In the genomic region with DNA sequence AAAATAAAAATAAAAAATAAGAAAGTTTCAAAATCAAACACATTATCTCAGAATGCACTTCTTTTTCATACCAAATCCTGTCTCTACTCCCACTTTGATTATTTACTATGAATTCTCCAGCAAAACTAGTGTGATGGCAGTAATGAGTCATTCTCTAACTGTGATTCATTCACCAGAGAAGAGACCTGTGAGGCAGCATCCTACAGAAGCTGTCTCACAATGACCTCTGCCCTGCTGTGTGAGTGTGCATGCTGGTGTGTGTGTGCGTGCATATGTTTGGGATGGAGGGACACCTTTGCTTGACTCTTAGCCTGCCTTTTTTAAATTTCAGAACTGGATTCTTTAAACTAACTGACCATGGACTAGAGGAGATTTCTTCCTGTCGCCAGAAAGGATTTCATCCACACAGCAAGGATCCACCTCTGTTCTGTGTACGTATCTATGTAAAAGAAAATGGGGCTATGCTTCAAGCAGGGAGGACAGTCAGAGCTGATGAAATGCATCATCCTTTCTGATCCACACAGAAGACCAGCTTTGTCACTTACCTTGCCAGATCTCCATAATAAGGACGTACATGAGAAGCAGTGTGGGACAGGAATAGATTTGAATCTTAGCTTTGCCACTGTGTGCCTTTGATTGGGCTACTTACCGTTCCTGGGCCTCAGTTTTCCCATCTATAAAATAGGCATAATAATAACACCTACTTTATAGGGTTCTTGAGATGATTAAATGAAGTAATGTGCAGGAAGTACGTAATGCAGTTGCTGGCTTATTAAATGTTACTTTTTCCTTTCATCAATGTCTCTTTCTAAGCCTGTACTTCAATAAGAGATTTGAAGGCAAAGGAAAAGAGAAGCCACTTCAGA, we compare ENCODE assay signal across 9 cellular contexts. TPM values are rescaled to one million over a fixed set of nuclear protein-coding genes. Genes with fewer than 3 reads are reported as not detected.
DNase-seq lines count a peak whose midpoint lies in the region; ATAC-seq and TF ChIP-seq lines count a peak whose summit lies in the region.
"Had no signal": no experiment of that assay in that cellular context is flagged by ENCODE, and none has a peak within 500 bp of the region (broad histone marks: within the 10 kb centered on the region; RNA-seq: fewer than 3 reads in every experiment).

No MANE protein-coding gene starts in this region.

- peak; percentile 63 for DNase-seq in activated CD8-positive, alpha-beta memory T cell treated with anti-CD3 and anti-CD28 coated beads, Interleukin-2, amount 10 ng/mL, durations not matched to agents 7 days and 5 days
- DNase-seq in activated CD8-positive, alpha-beta memory T cell treated with anti-CD3 and anti-CD28 coated beads, Interleukin-2, amount 50 U/mL, for 4 hours, result no peak
- DNase-seq in activated CD8-positive, alpha-beta T cell treated with anti-CD3 and anti-CD28 coated beads, Interleukin-2, amount 10 ng/mL, durations not matched to agents 7 days and 5 days, result peak; percentile 26
- peak; percentile 57 to 80 for DNase-seq in foreskin keratinocyte
- DNase-seq in stimulated activated naive CD8-positive, alpha-beta T cell treated with anti-CD3 and anti-CD28 coated beads, Interleukin-15, Interleukin-2, amounts not matched to agents 100 U/mL and 50 U/mL, for 24 hours, result peak; percentile 41
- DNase-seq in activated gamma-delta T cell (lab: John Stamatoyannopoulos, UW), result no peak
- DNase-seq: T-helper 17 cell had no signal

- no peak overlapping the region for H3K27ac ChIP-seq in foreskin keratinocyte

- no peaks in the 10 kb centered on the region for H3K27me3 ChIP-seq in foreskin keratinocyte

- no peak for TF ChIP-seq CTCF in foreskin keratinocyte (conservative IDR thresholded peaks at IDR 0.05)

- peaks cover 69% of the 10 kb centered on the region for H3K36me3 Mint-ChIP-seq in activated CD8-positive, alpha-beta memory T cell treated with anti-CD3 and anti-CD28 coated beads, Interleukin-2, amount 10 ng/mL, durations not matched to agents 7 days and 5 days
- H3K36me3 Mint-ChIP-seq in activated CD8-positive, alpha-beta T cell treated with anti-CD3 and anti-CD28 coated beads, Interleukin-2, amount 10 ng/mL, durations not matched to agents 7 days and 5 days (ENCODE audit: low read depth), result peaks cover 62% of the 10 kb centered on the region

- peaks cover 6% of the 10 kb centered on the region for H3K4me1 ChIP-seq in foreskin keratinocyte

- peaks cover 22% of the 10 kb centered on the region for H3K4me1 Mint-ChIP-seq in activated CD8-positive, alpha-beta memory T cell treated with anti-CD3 and anti-CD28 coated beads, Interleukin-2, amount 10 ng/mL, durations not matched to agents 7 days and 5 days
- peaks cover 3% of the 10 kb centered on the region for H3K4me1 Mint-ChIP-seq in activated CD8-positive, alpha-beta T cell treated with anti-CD3 and anti-CD28 coated beads, Interleukin-2, amount 10 ng/mL, durations not matched to agents 7 days and 5 days (ENCODE audit: low read depth)
- H3K4me1 Mint-ChIP-seq: T-helper 17 cell had no signal

- H3K4me3 Mint-ChIP-seq in activated CD8-positive, alpha-beta memory T cell treated with anti-CD3 and anti-CD28 coated beads, Interleukin-2, amount 10 ng/mL, durations not matched to agents 7 days and 5 days, result no peak overlapping the region
- no peak overlapping the region for H3K4me3 Mint-ChIP-seq in activated CD8-positive, alpha-beta T cell treated with anti-CD3 and anti-CD28 coated beads, Interleukin-2, amount 10 ng/mL, durations not matched to agents 7 days and 5 days
- H3K4me3 Mint-ChIP-seq: T-helper 17 cell had no signal

- CTCF ChIA-PET in activated CD8-positive, alpha-beta memory T cell treated with anti-CD3 and anti-CD28 coated beads, Interleukin-2, amount 10 ng/mL, durations not matched to agents 7 days and 5 days (lab: Charles Lee), result no interaction called here
- CTCF ChIA-PET in activated CD8-positive, alpha-beta T cell treated with anti-CD3 and anti-CD28 coated beads, Interleukin-2, amount 10 ng/mL, durations not matched to agents 7 days and 5 days (lab: Charles Lee), result interaction anchor here (1.1 to 1.3 kb wide), 2 partner anchors 32 to 261 kb away, joined by 3 to 5 read pairs; no protein-coding TSS in a partner anchor

- no peaks in the 10 kb centered on the region for H3K27me3 Mint-ChIP-seq in activated CD8-positive, alpha-beta memory T cell treated with anti-CD3 and anti-CD28 coated beads, Interleukin-2, amount 10 ng/mL, durations not matched to agents 7 days and 5 days
- no peaks in the 10 kb centered on the region for H3K27me3 Mint-ChIP-seq in activated CD8-positive, alpha-beta T cell treated with anti-CD3 and anti-CD28 coated beads, Interleukin-2, amount 10 ng/mL, durations not matched to agents 7 days and 5 days (ENCODE audit: low read depth)
- H3K27me3 Mint-ChIP-seq: T-helper 17 cell had no signal

- POLR2A ChIA-PET in activated CD8-positive, alpha-beta T cell treated with anti-CD3 and anti-CD28 coated beads, Interleukin-2, amount 10 ng/mL, durations not matched to agents 7 days and 5 days (lab: Charles Lee), result no interaction called here

- no peak overlapping the region for H3K27ac Mint-ChIP-seq in activated CD8-positive, alpha-beta memory T cell treated with anti-CD3 and anti-CD28 coated beads, Interleukin-2, amount 10 ng/mL, durations not matched to agents 7 days and 5 days
- no peak overlapping the region for H3K27ac Mint-ChIP-seq in activated CD8-positive, alpha-beta T cell treated with anti-CD3 and anti-CD28 coated beads, Interleukin-2, amount 10 ng/mL, durations not matched to agents 7 days and 5 days
- H3K27ac Mint-ChIP-seq: T-helper 17 cell had no signal

- peak; percentile 96 for ATAC-seq in activated CD8-positive, alpha-beta memory T cell treated with anti-CD3 and anti-CD28 coated beads, Interleukin-2, amount 10 ng/mL, durations not matched to agents 7 days and 5 days
- ATAC-seq in activated CD8-positive, alpha-beta T cell treated with anti-CD3 and anti-CD28 coated beads, Interleukin-2, amount 10 ng/mL, durations not matched to agents 7 days and 5 days, result no peak
- ATAC-seq in foreskin keratinocyte (peak; percentile 98), GM18909 (IDR thresholded peaks at IDR 0.05; ENCODE audit: poor library complexity, unreplicated experiment) (no peak), GM21515 (IDR thresholded peaks at IDR 0.05; ENCODE audit: unreplicated experiment) (no peak)
- peak; percentile 97 for ATAC-seq in stimulated activated naive CD8-positive, alpha-beta T cell treated with anti-CD3 and anti-CD28 coated beads, Interleukin-15, Interleukin-2, amounts not matched to agents 100 U/mL and 50 U/mL, for 24 hours
- ATAC-seq: T-helper 17 cell had no signal

- H3K9me3 Mint-ChIP-seq in activated CD8-positive, alpha-beta memory T cell treated with anti-CD3 and anti-CD28 coated beads, Interleukin-2, amount 10 ng/mL, durations not matched to agents 7 days and 5 days (ENCODE audit: low read depth), result no peaks in the 10 kb centered on the region
- H3K9me3 Mint-ChIP-seq in activated CD8-positive, alpha-beta T cell treated with anti-CD3 and anti-CD28 coated beads, Interleukin-2, amount 10 ng/mL, durations not matched to agents 7 days and 5 days (ENCODE audit: insufficient read depth), result no peaks in the 10 kb centered on the region

RNA-seq across cellular contexts. Expression of a gene that starts 31.2 kb away (rescaled TPM):
- total RNA-seq in activated CD8-positive, alpha-beta memory T cell treated with anti-CD3 and anti-CD28 coated beads, Interleukin-2, amount 10 ng/mL, durations not matched to agents 7 days and 5 days, result 10 to 100 TPM; 42.8 to 58.8 TPM
- total RNA-seq in activated CD8-positive, alpha-beta T cell treated with anti-CD3 and anti-CD28 coated beads, Interleukin-2, amount 10 ng/mL, durations not matched to agents 7 days and 5 days, result 10 to 100 TPM; 33.6 to 34.9 TPM
- 68.5 and 72.9 TPM in 2 replicates for total RNA-seq in foreskin keratinocyte
- polyA plus RNA-seq in foreskin keratinocyte, result 59.5 and 64.0 TPM in 2 replicates

RNA-seq across cellular contexts. Expression of a gene that starts 32.9 kb away (rescaled TPM):
- total RNA-seq in activated CD8-positive, alpha-beta memory T cell treated with anti-CD3 and anti-CD28 coated beads, Interleukin-2, amount 10 ng/mL, durations not matched to agents 7 days and 5 days, result not detected
- under 1 TPM in 1 of 2 experiments, not detected in 1; 0.81 TPM for total RNA-seq in activated CD8-positive, alpha-beta T cell treated with anti-CD3 and anti-CD28 coated beads, Interleukin-2, amount 10 ng/mL, durations not matched to agents 7 days and 5 days
- total RNA-seq in foreskin keratinocyte, result 0.21 and 0.37 TPM in 2 replicates
- 0.16 and 0.47 TPM in 2 replicates for polyA plus RNA-seq in foreskin keratinocyte
- total RNA-seq: T-helper 17 cell had no signal

Comparison
In these comparisons a context has a peak if more than half of its experiments do, and no peak if none do; other contexts are left out.
1. DNase-seq: peak in activated CD8-positive, alpha-beta memory T cell treated with anti-CD3 and anti-CD28 coated beads, Interleukin-2, amount 10 ng/mL, durations not matched to agents 7 days and 5 days (single experiment), activated CD8-positive, alpha-beta T cell treated with anti-CD3 and anti-CD28 coated beads, Interleukin-2, amount 10 ng/mL, durations not matched to agents 7 days and 5 days (single experiment), foreskin keratinocyte (2 of 2) and stimulated activated naive CD8-positive, alpha-beta T cell treated with anti-CD3 and anti-CD28 coated beads, Interleukin-15, Interleukin-2, amounts not matched to agents 100 U/mL and 50 U/mL, for 24 hours (single experiment); none in activated CD8-positive, alpha-beta memory T cell treated with anti-CD3 and anti-CD28 coated beads, Interleukin-2, amount 50 U/mL, for 4 hours (single experiment) and activated gamma-delta T cell (single experiment).
2. ATAC-seq: peak in activated CD8-positive, alpha-beta memory T cell treated with anti-CD3 and anti-CD28 coated beads, Interleukin-2, amount 10 ng/mL, durations not matched to agents 7 days and 5 days (single experiment), foreskin keratinocyte (single experiment) and stimulated activated naive CD8-positive, alpha-beta T cell treated with anti-CD3 and anti-CD28 coated beads, Interleukin-15, Interleukin-2, amounts not matched to agents 100 U/mL and 50 U/mL, for 24 hours (single experiment); none in activated CD8-positive, alpha-beta T cell treated with anti-CD3 and anti-CD28 coated beads, Interleukin-2, amount 10 ng/mL, durations not matched to agents 7 days and 5 days (single experiment), GM18909 (single experiment) and GM21515 (single experiment).